13 cellular contexts compared by ENCODE assay signal in genomic region chrX:2485460-2485753, GRCh38. TPM values are rescaled to one million over a fixed set of nuclear protein-coding genes. Genes with fewer than 3 reads are reported as not detected.
DNase-seq lines count a peak whose midpoint lies in the region; ATAC-seq, FAIRE-seq and TF ChIP-seq lines count a peak whose summit lies in the region.
"Had no signal": no experiment of that assay in that cellular context is flagged by ENCODE, and none has a peak within 500 bp of the region (broad histone marks: within the 10 kb centered on the region; RNA-seq: fewer than 3 reads in every experiment).

No MANE protein-coding gene starts in this region.

- peaks cover 17% of the 10 kb centered on the region for H3K79me2 ChIP-seq in keratinocyte (ENCODE audit: control insufficient read depth, insufficient read depth, low read length)

- peak overlapping the region; percentile 73 for H3K4me2 ChIP-seq in keratinocyte (ENCODE audit: control insufficient read depth, extremely low read depth, insufficient read depth, low read depth, low read length)

- peak overlapping the region; percentile 58 for H2AFZ ChIP-seq in keratinocyte (ENCODE audit: control insufficient read depth, low read length)

- intact Hi-C loops in dorsolateral prefrontal cortex (cut with DNase I): no loop called here

- no peaks in the 10 kb centered on the region for H3K9me1 ChIP-seq in keratinocyte (ENCODE audit: control insufficient read depth, extremely low read depth, insufficient read depth, low read length)

- TF ChIP-seq CTCF in dorsolateral prefrontal cortex (IDR thresholded peaks at IDR 0.05 in 54 of 56, conservative IDR thresholded peaks at IDR 0.05 in 2 of 56; ENCODE audit: low read depth in 1 of 56, partially characterized antibody in 56 of 56) (no peak), keratinocyte (optimal IDR thresholded peaks at IDR 0.05 in 1 of 3, IDR thresholded peaks at IDR 0.05 in 1 of 3, conservative IDR thresholded peaks at IDR 0.05 in 1 of 3; ENCODE audit: extremely low read depth in 1 of 3, insufficient read depth in 2 of 3, low read length in 3 of 3) (no peak)

- ATAC-seq in GM21515 (IDR thresholded peaks at IDR 0.05; ENCODE audit: unreplicated experiment) (no peak), GM21737 (IDR thresholded peaks at IDR 0.05; ENCODE audit: unreplicated experiment) (no peak)
- ATAC-seq: natural killer cell had no signal

- no peak for DNase-seq in dorsolateral prefrontal cortex
- no peak for DNase-seq in keratinocyte (ENCODE audit: low read depth, low spot score)
- no peak for DNase-seq in hippocampal formation (lab: John Stamatoyannopoulos, UW)
- DNase-seq in LoVo (ENCODE audit: low spot score): no peak
- DNase-seq: CD8-positive, alpha-beta memory T cell; natural killer cell; NCI-H1417; NCI-H748 treated with DMSO at 0.1 percent for 48 hours; stimulated activated CD4-positive, alpha-beta T cell treated with anti-CD3 and anti-CD28 coated beads, Interleukin-4, amount 100 ng/mL, for 1 hour had no signal

- H3K27ac ChIP-seq in dorsolateral prefrontal cortex (peak overlapping the region in 50 of 59 donors; percentile 13 to 84 (median 73)), keratinocyte (ENCODE audit: control insufficient read depth, insufficient read depth, low read length) (peak overlapping the region; percentile 20), skin epidermis (peak overlapping the region in 14 of 21 experiments; percentile 25 to 79 (median 58))

- no peaks in the 10 kb centered on the region for H4K20me1 ChIP-seq in keratinocyte (ENCODE audit: control insufficient read depth, extremely low read depth, insufficient read depth, low read length)

- H3K9me3 ChIP-seq in ES-I3 (ENCODE audit: control insufficient read depth, insufficient read depth, low read length) (no peaks in the 10 kb centered on the region), keratinocyte (ENCODE audit: control insufficient read depth, low read depth, low read length) (no peaks in the 10 kb centered on the region)

- H3K27me3 ChIP-seq in dorsolateral prefrontal cortex (no peaks in the 10 kb centered on the region), keratinocyte (ENCODE audit: control insufficient read depth, extremely low read depth, insufficient read depth, low read length) (no peaks in the 10 kb centered on the region)

- H3K4me3 ChIP-seq in dorsolateral prefrontal cortex (peak overlapping the region in 42 of 59 donors; percentile 5 to 63 (median 42)), keratinocyte (ENCODE audit: control insufficient read depth in 2 of 3, extremely low read depth in 1 of 3, insufficient read depth in 2 of 3, low read depth in 1 of 3, low read length in 3 of 3) (no peak overlapping the region), skin epidermis (no peak overlapping the region)

- peaks cover 24% of the 10 kb centered on the region for H3K36me3 ChIP-seq in ES-I3 (ENCODE audit: insufficient read depth, low read length)
- H3K36me3 ChIP-seq in keratinocyte (ENCODE audit: control insufficient read depth in 2 of 2, extremely low read depth in 1 of 2, insufficient read depth in 2 of 2, low read length in 2 of 2): peaks cover 16 to 19% of the 10 kb centered on the region in 2 experiments

- H3K4me1 ChIP-seq in ES-I3 (ENCODE audit: insufficient read depth, low read length): 0 out of 2 replicates have a peak, but pooled peaks cover 7% of the 10 kb centered on the region
- H3K4me1 ChIP-seq in keratinocyte (ENCODE audit: control insufficient read depth, extremely low read depth, insufficient read depth, low read length): peaks cover 5% of the 10 kb centered on the region

- 0 out of 2 replicates have a peak overlapping the region, but pooled peaks have one; percentile 1 for H3K9ac ChIP-seq in ES-I3 (ENCODE audit: low read depth, low read length)
- H3K9ac ChIP-seq in keratinocyte (ENCODE audit: control insufficient read depth, extremely low read depth, insufficient read depth, low read length): no peak overlapping the region

- no peak for FAIRE-seq in keratinocyte (lab: Jason Lieb, UNC)

- dilution Hi-C loops in keratinocyte (cut with MboI; ENCODE audit: extremely low pct_ligation_motif_present, low sequenced_read_pairs): no loop called here

RNA-seq across cellular contexts. Expression of gene DHRSX, which starts 15.4 kb away (rescaled TPM):
- 10 to 100 TPM; 11.6 to 43.5 (median 19.3) TPM for total RNA-seq in dorsolateral prefrontal cortex
- polyA plus RNA-seq in keratinocyte: 20.4 to 34.5 TPM (median 25.7 TPM) in 3 replicates
- 13.1 TPM for polyA plus RNA-seq in keratinocyte (2011; ENCODE audit: low read depth)
- 37.6 and 39.3 TPM in 2 replicates for polyA plus RNA-seq in keratinocyte (2011; cell fraction: cytosol; rRNA removed)
- polyA plus RNA-seq in keratinocyte (2011; cell fraction: nucleus; rRNA removed): 33.3 and 36.0 TPM in 2 replicates
- 20.5 and 26.5 TPM in 2 replicates for polyA plus RNA-seq in keratinocyte (2012; ENCODE audit: low replicate concordance)
- polyA minus RNA-seq in keratinocyte: 24.9 to 44.5 TPM (median 33.0 TPM) in 3 replicates
- 34.7 TPM for polyA minus RNA-seq in keratinocyte (2011; cell fraction: cytosol; rRNA and poly(A)+ RNA removed)
- 15.3 and 21.3 TPM in 2 replicates for polyA minus RNA-seq in keratinocyte (2011; cell fraction: nucleus; rRNA and poly(A)+ RNA removed)

RNA-seq across cellular contexts. Expression of gene ZBED1, which starts 15.4 kb away (rescaled TPM):
- total RNA-seq in dorsolateral prefrontal cortex: 10 to 100 TPM; 18.2 to 62.4 (median 29.9) TPM
- 9.0 to 15.0 TPM (median 13.8 TPM) in 3 replicates for polyA plus RNA-seq in keratinocyte
- 11.4 TPM for polyA plus RNA-seq in keratinocyte (2011; ENCODE audit: low read depth)
- 7.1 and 13.9 TPM in 2 replicates for polyA plus RNA-seq in keratinocyte (2011; cell fraction: cytosol; rRNA removed)
- polyA plus RNA-seq in keratinocyte (2011; cell fraction: nucleus; rRNA removed): 10.7 and 13.7 TPM in 2 replicates
- polyA plus RNA-seq in keratinocyte (2012; ENCODE audit: low replicate concordance): 10.7 and 13.6 TPM in 2 replicates
- polyA minus RNA-seq in keratinocyte: 10.3 to 16.3 TPM (median 12.5 TPM) in 3 replicates
- polyA minus RNA-seq in keratinocyte (2011; cell fraction: cytosol; rRNA and poly(A)+ RNA removed): 24.4 TPM
- 12.7 and 18.6 TPM in 2 replicates for polyA minus RNA-seq in keratinocyte (2011; cell fraction: nucleus; rRNA and poly(A)+ RNA removed)

Comparison
In these comparisons a context has a peak if more than half of its experiments do, and no peak if none do; other contexts are left out.
1. H3K27ac ChIP-seq: peak in every context shown above with its lines; median percentile 73 in dorsolateral prefrontal cortex; 58 in skin epidermis; 20 in keratinocyte.
2. H3K4me3 ChIP-seq: peak in dorsolateral prefrontal cortex (42 of 59); none in keratinocyte (0 of 3) and skin epidermis (0 of 7).